ENCODE assay signal across 23 cellular contexts in genomic region chr19:39688637-39689036, GRCh38. TPM values are rescaled to one million over a fixed set of nuclear protein-coding genes. Genes with fewer than 3 reads are reported as not detected.
"Had no signal": no experiment of that assay in that cellular context is flagged by ENCODE, and none has a peak within 500 bp of the region (broad histone marks: within the 10 kb centered on the region; RNA-seq: fewer than 3 reads in every experiment).

No MANE protein-coding gene starts in this region.

RNA-seq across cellular contexts. Expression of gene LGALS14, which starts 15.6 kb away (rescaled TPM):
- total RNA-seq: activated B cell treated with CpG ODN at 0.5 μM for 24 hours; activated CD4-positive, alpha-beta T cell treated with anti-CD3 and anti-CD28 coated beads, Interleukin-2, amount 10 ng/mL, durations not matched to agents 24 days and 14 days; activated CD8-positive, alpha-beta memory T cell treated with anti-CD3 and anti-CD28 coated beads for 36 hours; activated T-cell treated with anti-CD3 and anti-CD28 coated beads, Interleukin-2, amount 50 U/mL, for 4 hours; activated T-helper 1 cell treated with anti-CD3 and anti-CD28 coated beads, Interleukin-12 subunit alpha, Interleukin-12 subunit beta, Interleukin-2, Interleukin-4 antibody, amounts not matched to agents 30 ng/mL and 10 ng/mL and 1 ng/mL, durations not matched to agents 14 hours and 24 hours and 36 hours; adrenal gland; aorta; astrocyte; body of pancreas; breast epithelium; cardiac septum; cerebellum; T-helper 17 cell; T-helper 2 cell treated with Interferon-gamma antibody and Interleukin-4, amounts not matched to agents 100 ng/mL and 5 ng/mL, for 36 hours had no signal
- polyA plus RNA-seq: adrenal gland, aorta had no signal

RNA-seq across cellular contexts. Expression of gene LGALS16, which starts 32.9 kb away (rescaled TPM):
- total RNA-seq: activated B cell treated with CpG ODN at 0.5 μM for 24 hours; activated CD4-positive, alpha-beta memory T cell treated with anti-CD3 and anti-CD28 coated beads for 36 hours; activated CD4-positive, alpha-beta T cell treated with anti-CD3 and anti-CD28 coated beads, Interleukin-2, amount 10 ng/mL, durations not matched to agents 24 days and 14 days; activated CD8-positive, alpha-beta memory T cell treated with anti-CD3 and anti-CD28 coated beads for 36 hours; activated CD8-positive, alpha-beta T cell treated with anti-CD3 and anti-CD28 coated beads for 36 hours; activated naive CD4-positive, alpha-beta T cell treated with anti-CD3 and anti-CD28 coated beads for 36 hours; activated naive CD4-positive, alpha-beta T cell treated with anti-CD3 and anti-CD28 coated beads, Interleukin-2, amount 50 U/mL, for 72 hours; activated naive CD8-positive, alpha-beta T cell treated with anti-CD3 and anti-CD28 coated beads for 36 hours; activated T-cell treated with anti-CD3 and anti-CD28 coated beads, Interleukin-2, amount 50 U/mL, for 4 hours; activated T-cell treated with anti-CD3 and anti-CD28 coated beads, Interleukin-2, amount 50 U/mL, for 72 hours; activated T-helper 1 cell treated with anti-CD3 and anti-CD28 coated beads, Interleukin-12 subunit alpha, Interleukin-12 subunit beta, Interleukin-2, Interleukin-4 antibody, amounts not matched to agents 30 ng/mL and 10 ng/mL and 1 ng/mL, durations not matched to agents 14 hours and 24 hours and 36 hours; activated T-helper 17 cell treated with anti-CD3 and anti-CD28 coated beads, Interleukin-2, amount 50 U/mL, for 72 hours; adrenal gland; aorta; astrocyte; body of pancreas; breast epithelium; cardiac septum; cerebellum; T-cell; T-helper 1 cell treated with Interleukin-12 subunit alpha and Interleukin-12 subunit beta and Interleukin-4 antibody, amounts not matched to agents 30 ng/mL and 1 ng/mL, for 36 hours; T-helper 17 cell; T-helper 2 cell treated with Interferon-gamma antibody and Interleukin-4, amounts not matched to agents 100 ng/mL and 5 ng/mL, for 36 hours had no signal
- polyA plus RNA-seq: adrenal gland, aorta had no signal

RNA-seq across cellular contexts. Expression of gene CLC, which starts 49.2 kb away (rescaled TPM):
- total RNA-seq: activated B cell treated with CpG ODN at 0.5 μM for 24 hours; activated CD8-positive, alpha-beta memory T cell treated with anti-CD3 and anti-CD28 coated beads for 36 hours; activated CD8-positive, alpha-beta T cell treated with anti-CD3 and anti-CD28 coated beads for 36 hours; activated naive CD4-positive, alpha-beta T cell treated with anti-CD3 and anti-CD28 coated beads for 36 hours; activated naive CD8-positive, alpha-beta T cell treated with anti-CD3 and anti-CD28 coated beads for 36 hours; activated T-helper 17 cell treated with anti-CD3 and anti-CD28 coated beads, Interleukin-2, amount 50 U/mL, for 72 hours; adrenal gland; aorta; astrocyte; body of pancreas; breast epithelium; cerebellum had no signal
- polyA plus RNA-seq: aorta had no signal
